In the genomic region with DNA sequence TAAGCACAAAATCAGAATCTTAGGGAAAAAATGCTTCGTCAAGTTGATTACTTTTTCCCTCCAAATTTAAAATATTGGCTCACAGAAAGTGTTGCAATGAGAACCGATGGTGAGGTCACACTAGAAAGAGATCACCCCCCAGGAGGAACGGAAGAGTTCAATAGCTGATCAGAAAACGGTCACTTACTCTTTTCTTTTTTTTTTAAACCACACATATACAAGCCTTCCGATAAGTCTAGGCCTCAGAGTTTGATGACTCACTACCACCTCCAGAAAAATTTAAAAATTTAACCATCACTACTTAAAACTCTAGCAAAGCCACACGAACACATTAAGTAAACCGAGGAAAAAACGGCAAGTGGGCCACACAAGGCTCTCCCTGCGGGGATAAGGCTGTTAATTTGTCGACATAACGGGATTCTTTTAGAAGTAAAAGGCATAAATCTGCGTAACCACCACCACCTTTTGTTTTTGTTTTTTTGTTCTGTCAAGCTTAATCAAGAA, we compare ENCODE assay signal across 8 cellular contexts. TPM values are rescaled to one million over a fixed set of nuclear protein-coding genes. Genes with fewer than 3 reads are reported as not detected.
A peak's percentile ranks its signal among the peaks of the same experiment; 100 is the strongest.
DNase-seq lines count a peak whose midpoint lies in the region; ATAC-seq and TF ChIP-seq lines count a peak whose summit lies in the region.

No MANE protein-coding gene starts in this region.

- no peak for TF ChIP-seq CTCF in breast epithelium (IDR thresholded peaks at IDR 0.05)

- H3K4me1 ChIP-seq in breast epithelium (peaks cover 0 to 15% of the 10 kb centered on the region in 2 donors), mononuclear cell (ENCODE audit: insufficient read depth, low read length) (peaks cover 62% of the 10 kb centered on the region)

- H3K4me3 ChIP-seq in breast epithelium (peak overlapping the region; percentile 95 to 99 (median 97)), mononuclear cell (ENCODE audit: low read length) (peak overlapping the region; percentile 76)

- intact Hi-C loops in breast epithelium (cut with DNase I; ENCODE audit: low total_unique reads) = no loop called here

- H3K36me3 ChIP-seq in breast epithelium = no peaks in the 10 kb centered on the region

- no peaks in the 10 kb centered on the region for H3K27me3 ChIP-seq in breast epithelium
- no peaks in the 10 kb centered on the region for H3K27me3 ChIP-seq in mononuclear cell (ENCODE audit: insufficient read depth, low read length)

- H3K9me3 ChIP-seq in breast epithelium (no peaks in the 10 kb centered on the region), mononuclear cell (ENCODE audit: low read depth, low read length) (no peaks in the 10 kb centered on the region)

- ATAC-seq in GM18520 (IDR thresholded peaks at IDR 0.05; ENCODE audit: unreplicated experiment) (no peak), HG02623 (IDR thresholded peaks at IDR 0.05; ENCODE audit: unreplicated experiment) (no peak)

- peak overlapping the region; percentile 97 to 98 for H3K27ac ChIP-seq in breast epithelium

- DNase-seq in CD1c-positive myeloid dendritic cell (ENCODE audit: extremely low spot score) = peak; percentile 38
- peak; percentile 92 for DNase-seq in MV-4-11 (lab: John Stamatoyannopoulos, UW)
- no peak for DNase-seq in breast epithelium (ENCODE audit: low spot score in 2 of 2)
- DNase-seq in NCI-H1694 treated with DMSO at 0.1 percent for 48 hours (lab: John Stamatoyannopoulos, UW) = no peak
- no peak for DNase-seq in NCI-H446 treated with DMSO at 0.1 percent for 48 hours (lab: John Stamatoyannopoulos, UW)

- no peak for TF ChIP-seq POLR2A in breast epithelium (IDR thresholded peaks at IDR 0.05)

RNA-seq across cellular contexts. Expression of gene SURF4, which starts 1.2 kb away (rescaled TPM):
- total RNA-seq in breast epithelium (100 to 1,000 TPM; 109 to 164 (median 133) TPM), mononuclear cell (82.2 TPM)

RNA-seq across cellular contexts. Expression of gene STKLD1, which starts 1.5 kb away (rescaled TPM):
- total RNA-seq in breast epithelium = 1 to 10 TPM in 1 of 3 donors, under 1 TPM in 2; 0.59 to 3.9 (median 0.96) TPM
- 0.10 TPM for total RNA-seq in mononuclear cell

RNA-seq across cellular contexts. Expression of gene SURF2, which starts 18.3 kb away (rescaled TPM):
- total RNA-seq in breast epithelium (10 to 100 TPM; 16.7 to 25.9 (median 25.2) TPM), mononuclear cell (9.0 TPM)

RNA-seq across cellular contexts. Expression of gene SURF1, which starts 18.4 kb away (rescaled TPM):
- total RNA-seq in breast epithelium (10 to 100 TPM; 45.9 to 61.4 (median 46.8) TPM), mononuclear cell (26.4 TPM)

RNA-seq across cellular contexts. Expression of gene RPL7A, which starts 26.6 kb away (rescaled TPM):
- total RNA-seq in breast epithelium = 1,000 to 10,000 TPM; 2,020 to 2,813 (median 2,212) TPM
- 2,463 TPM for total RNA-seq in mononuclear cell

Comparison
In these comparisons a context has a peak if more than half of its experiments do, and no peak if none do; other contexts are left out.
1. DNase-seq: peak in CD1c-positive myeloid dendritic cell (single experiment) and MV-4-11 (single experiment); none in breast epithelium (0 of 2), NCI-H1694 treated with DMSO at 0.1 percent for 48 hours (single experiment) and NCI-H446 treated with DMSO at 0.1 percent for 48 hours (single experiment).